ENCODE assay signal across 11 cellular contexts in genomic region chr5:124634228-124634819, GRCh38.
DNase-seq lines count a peak whose midpoint lies in the region; TF ChIP-seq lines count a peak whose summit lies in the region.
"Had no signal": no experiment of that assay in that cellular context is flagged by ENCODE, and none has a peak within 500 bp of the region (broad histone marks: within the 10 kb centered on the region; RNA-seq: fewer than 3 reads in every experiment).

No MANE protein-coding gene starts in this region.

- TF ChIP-seq CTCF in fibroblast of villous mesenchyme (IDR thresholded peaks at IDR 0.05; ENCODE audit: insufficient read depth, low read depth, low read length) (no peak), transverse colon (IDR thresholded peaks at IDR 0.05) (no peak)

- TF ChIP-seq POLR2A in transverse colon (IDR thresholded peaks at IDR 0.05): no peak

- in situ Hi-C loops in SK-MEL-5 (cut with HindIII; ENCODE audit: low pct_unique_long_range_greater_than_20kb, low sequenced_read_pairs): no loop called here
- in situ Hi-C loops in transverse colon (cut with MboI; ENCODE audit: low pct_ligation_motif_present in 1 of 4, low pct_unique_long_range_greater_than_20kb in 1 of 4, low sequenced_read_pairs in 3 of 4): no loop called here

- intact Hi-C loops in transverse colon (cut with DNase I; ENCODE audit: low total_unique reads): no loop called here

- no peak for TF ChIP-seq EP300 in transverse colon (IDR thresholded peaks at IDR 0.05; ENCODE audit: low read depth)

- H3K4me3 ChIP-seq in fibroblast of villous mesenchyme (ENCODE audit: low read depth, low read length): no peak overlapping the region
- no peak overlapping the region for H3K4me3 ChIP-seq in transverse colon

- no peaks in the 10 kb centered on the region for H3K9me3 ChIP-seq in transverse colon

- no peaks in the 10 kb centered on the region for H3K36me3 ChIP-seq in transverse colon

- H3K27me3 ChIP-seq in transverse colon: no peaks in the 10 kb centered on the region

- H3K27ac ChIP-seq in substantia nigra (ENCODE audit: low read depth, low read length, poor library complexity, severe bottlenecking) (peak overlapping the region; percentile 86), transverse colon (no peak overlapping the region)

- DNase-seq in DMS53 (lab: John Stamatoyannopoulos, UW): peak; percentile 33
- no peak for DNase-seq in DMS53 treated with DMSO at 0.1 percent for 48 hours (lab: John Stamatoyannopoulos, UW; ENCODE audit: unreplicated experiment)
- peak; percentile 89 for DNase-seq in SK-MEL-5 (ENCODE audit: low read depth, low spot score)
- DNase-seq in fibroblast of villous mesenchyme (ENCODE audit: low read depth): peak; percentile 78
- peak in 1 of 49 donors; percentile 16 for DNase-seq in substantia nigra (lab: John Stamatoyannopoulos, UW)
- DNase-seq in OCI-M1 (lab: John Stamatoyannopoulos, UW): no peak
- no peak for DNase-seq in transverse colon
- no peak for DNase-seq in inferior parietal cortex (ENCODE audit: extremely low spot score)
- DNase-seq: 8988T, NCI-H82, T-helper 2 cell had no signal

- 24% methylated on average over 1 of the region's 1 CpG; no CpG with 5 or more reads in 1 of the 2 donors for WGBS in transverse colon (ENCODE audit: low coverage in 1 of 2), 2 donors

- peaks cover 0 to 12% (median 2%) of the 10 kb centered on the region in 4 donors for H3K4me1 ChIP-seq in transverse colon

Comparison
In these comparisons a context has a peak if more than half of its experiments do, and no peak if none do; other contexts are left out.
1. DNase-seq: peak in DMS53 (single experiment), SK-MEL-5 (single experiment) and fibroblast of villous mesenchyme (single experiment); none in DMS53 treated with DMSO at 0.1 percent for 48 hours (single experiment), OCI-M1 (single experiment), transverse colon (single experiment) and inferior parietal cortex (single experiment).